25 cellular contexts compared by ENCODE assay signal in genomic region chr2:67669796-67670195, GRCh38.
"Had no signal": no experiment of that assay in that cellular context is flagged by ENCODE, and none has a peak within 500 bp of the region (broad histone marks: within the 10 kb centered on the region; RNA-seq: fewer than 3 reads in every experiment).

No MANE protein-coding gene starts in this region.

- H3K4me3 ChIP-seq: left lung, lower lobe of right lung, ovary, sigmoid colon, smooth muscle cell, transverse colon, upper lobe of left lung had no signal

- DNase-seq: head of caudate nucleus; hippocampal formation; kidney glomerular epithelial cell; left cardiac atrium; left lung; lower lobe of right lung; mammary epithelial cell; mesenchymal stem cell; naive B cell; natural killer cell; ovary; retina; right cardiac atrium; sigmoid colon; stimulated activated CD4-positive, alpha-beta T cell treated with anti-CD3 and anti-CD28 coated beads, Interleukin-1b, Interleukin-23, amount 100 ng/mL, for 48 hours; stimulated activated CD4-positive, alpha-beta T cell treated with anti-CD3 and anti-CD28 coated beads, Interleukin-2, amount 100 ng/mL, for 48 hours; stimulated activated CD4-positive, alpha-beta T cell treated with anti-CD3 and anti-CD28 coated beads, Interleukin-4, amount 100 ng/mL, for 4 hours; stimulated activated CD8-positive, alpha-beta memory T cell treated with anti-CD3 and anti-CD28 coated beads, Interleukin-4, amount 100 ng/mL, for 48 hours; stimulated activated naive CD4-positive, alpha-beta T cell treated with Interleukin-2 at 50 U/mL for 16 hours; stimulated activated naive CD8-positive, alpha-beta T cell treated with anti-CD3 and anti-CD28 coated beads, Interleukin-15, amount 100 ng/mL, for 72 hours; substantia nigra; transverse colon; upper lobe of left lung had no signal

- ATAC-seq: left cardiac atrium; left lung; lower lobe of right lung; natural killer cell; right cardiac atrium; stimulated activated memory B cell treated with anti-CD40 and anti-IgM and Interleukin-4, amounts not matched to agents 10 μg/mL and 1 μg/mL and 100 μg/mL, for 72 hours; stimulated activated naive CD8-positive, alpha-beta T cell treated with anti-CD3 and anti-CD28 coated beads, Interleukin-15, amount 100 ng/mL, for 72 hours had no signal

- H3K27me3 ChIP-seq: left lung, ovary, sigmoid colon, transverse colon, upper lobe of left lung had no signal

- H3K27ac ChIP-seq: left lung, lower lobe of right lung, ovary, sigmoid colon, transverse colon, upper lobe of left lung had no signal

- H3K4me1 ChIP-seq: left lung, lower lobe of right lung, upper lobe of left lung had no signal

- H3K36me3 ChIP-seq: left lung, lower lobe of right lung, ovary, sigmoid colon, transverse colon, upper lobe of left lung had no signal

- H3K9me3 ChIP-seq: left lung, lower lobe of right lung, ovary, sigmoid colon, transverse colon, upper lobe of left lung had no signal
